In genomic region chr1:12069616-12070244, GRCh38 we compare ENCODE assay signal across 1 cellular context.
TF ChIP-seq lines count a peak whose summit lies in the region.

No MANE protein-coding gene starts in this region.

TF ChIP-seq in H1, 55 proteins besides CTCF, POLR2A, EP300 and RAD21:
- no peak for TF ChIP-seq CHD7 (IDR thresholded peaks at IDR 0.05; ENCODE audit: insufficient replicate concordance, low read length)
- no peak for TF ChIP-seq CEBPB (IDR thresholded peaks at IDR 0.05; ENCODE audit: low read depth, low read length)
- no peak for TF ChIP-seq CTBP2 (IDR thresholded peaks at IDR 0.05; ENCODE audit: borderline replicate concordance, insufficient read depth, insufficient read length, low read length)
- no peak for TF ChIP-seq TAF1 (IDR thresholded peaks at IDR 0.05; ENCODE audit: low read depth, low read length)
- TF ChIP-seq CBX8 (IDR thresholded peaks at IDR 0.05; ENCODE audit: borderline replicate concordance, low read depth, low read length), result no peak
